In the genomic region with DNA sequence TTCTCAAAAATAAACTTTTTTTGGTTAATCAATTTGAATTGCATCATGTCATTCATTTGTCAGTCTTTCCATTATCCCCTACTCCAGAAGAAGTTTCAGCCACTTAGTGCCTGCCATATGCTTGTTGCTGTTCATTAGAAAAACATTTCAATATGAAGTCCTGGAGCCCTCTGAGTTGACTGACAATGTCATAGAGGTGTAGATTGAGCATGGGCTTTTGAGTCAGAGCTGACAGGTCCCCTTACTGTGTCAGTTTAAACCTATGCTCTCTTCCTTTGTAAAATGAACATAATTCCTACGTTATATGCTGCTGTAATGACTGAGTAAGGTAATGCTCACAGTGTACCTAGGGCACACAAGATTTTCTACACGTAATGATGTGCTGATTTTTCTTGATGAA, we compare ENCODE assay signal across 8 cellular contexts.
"Had no signal": no experiment of that assay in that cellular context is flagged by ENCODE, and none has a peak within 500 bp of the region (broad histone marks: within the 10 kb centered on the region; RNA-seq: fewer than 3 reads in every experiment).

No MANE protein-coding gene starts in this region.

- DNase-seq: GDM1, GF-D8 had no signal

- ATAC-seq: GM12878 had no signal

- FAIRE-seq: G401.6, GM12878, GM12891, GM12892, GM18507, GM19239 had no signal

- H3K4me3 ChIP-seq: GM12878 had no signal
